ENCODE assay signal across 1 cellular context in the genomic region with DNA sequence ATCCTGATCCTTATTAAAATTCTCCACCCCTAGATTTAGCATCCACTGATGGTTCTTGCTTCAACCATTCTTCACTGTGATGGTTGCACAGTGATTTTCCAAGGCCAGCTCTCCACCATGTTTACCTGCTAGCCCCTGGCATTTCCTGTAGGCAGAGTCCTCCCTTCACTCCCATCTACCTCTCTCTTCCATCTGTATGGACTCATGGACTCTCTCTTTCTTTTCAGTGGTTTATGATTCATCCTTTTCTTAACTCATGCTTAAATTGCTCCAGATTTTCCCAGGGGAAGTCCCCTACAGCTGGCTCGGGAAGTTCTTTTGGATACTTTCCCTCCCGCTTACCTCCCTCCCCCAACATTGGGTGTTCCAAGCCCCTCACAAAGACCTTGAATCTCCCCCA.
A peak's percentile ranks its signal among the peaks of the same experiment; 100 is the strongest.
TF ChIP-seq lines count a peak whose summit lies in the region.

No MANE protein-coding gene starts in this region.

TF ChIP-seq in SK-N-SH, 30 proteins besides CTCF, POLR2A, EP300 and RAD21:
- peak; percentile 66 for TF ChIP-seq JUND (IDR thresholded peaks at IDR 0.05)
- TF ChIP-seq, protein P1, sequence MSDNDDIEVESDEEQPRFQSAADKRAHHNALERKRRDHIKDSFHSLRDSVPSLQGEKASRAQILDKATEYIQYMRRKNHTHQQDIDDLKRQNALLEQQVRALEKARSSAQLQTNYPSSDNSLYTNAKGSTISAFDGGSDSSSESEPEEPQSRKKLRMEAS (IDR thresholded peaks at IDR 0.05; ENCODE audit: low read depth): 0 out of 2 replicates have a peak, but pooled peaks have one; percentile 29
- TF ChIP-seq IRF3 (IDR thresholded peaks at IDR 0.05; ENCODE audit: low read depth, low read length): no peak
- no peak for TF ChIP-seq ZBTB33 (IDR thresholded peaks at IDR 0.05; ENCODE audit: borderline replicate concordance, low read depth)
- TF ChIP-seq FOSL2 (IDR thresholded peaks at IDR 0.05; ENCODE audit: borderline replicate concordance, low read depth): peak; percentile 73; the same call in 1 of the 2 replicates
- TF ChIP-seq, protein P2, sequence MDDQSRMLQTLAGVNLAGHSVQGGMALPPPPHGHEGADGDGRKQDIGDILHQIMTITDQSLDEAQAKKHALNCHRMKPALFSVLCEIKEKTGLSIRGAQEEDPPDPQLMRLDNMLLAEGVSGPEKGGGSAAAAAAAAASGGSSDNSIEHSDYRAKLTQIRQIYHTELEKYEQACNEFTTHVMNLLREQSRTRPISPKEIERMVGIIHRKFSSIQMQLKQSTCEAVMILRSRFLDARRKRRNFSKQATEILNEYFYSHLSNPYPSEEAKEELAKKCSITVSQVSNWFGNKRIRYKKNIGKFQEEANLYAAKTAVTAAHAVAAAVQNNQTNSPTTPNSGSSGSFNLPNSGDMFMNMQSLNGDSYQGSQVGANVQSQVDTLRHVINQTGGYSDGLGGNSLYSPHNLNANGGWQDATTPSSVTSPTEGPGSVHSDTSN (IDR thresholded peaks at IDR 0.05): peak; percentile 32; the same call in 1 of the 2 replicates
- TF ChIP-seq, protein P3, sequence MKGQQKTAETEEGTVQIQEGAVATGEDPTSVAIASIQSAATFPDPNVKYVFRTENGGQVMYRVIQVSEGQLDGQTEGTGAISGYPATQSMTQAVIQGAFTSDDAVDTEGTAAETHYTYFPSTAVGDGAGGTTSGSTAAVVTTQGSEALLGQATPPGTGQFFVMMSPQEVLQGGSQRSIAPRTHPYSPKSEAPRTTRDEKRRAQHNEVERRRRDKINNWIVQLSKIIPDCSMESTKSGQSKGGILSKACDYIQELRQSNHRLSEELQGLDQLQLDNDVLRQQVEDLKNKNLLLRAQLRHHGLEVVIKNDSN (IDR thresholded peaks at IDR 0.05; ENCODE audit: borderline replicate concordance, low read depth): no peak
- TF ChIP-seq TCF12 (IDR thresholded peaks at IDR 0.05): peak; percentile 75
